ENCODE assay signal across 1 cellular context in genomic region chr22:42856865-42857704, GRCh38.
TF ChIP-seq lines count a peak whose summit lies in the region.

Gene ARFGAP3 (minus strand): TSS chr22:42857273. CDS start chr22:42857182, 91 bp downstream.

TF ChIP-seq in WTC11, 78 proteins besides CTCF, POLR2A, EP300 and RAD21 (continued from another document):
- TF ChIP-seq ZNF281 (CRISPR knock-in tag; IDR thresholded peaks at IDR 0.05), result peak; percentile 95
- TF ChIP-seq SOX15 (CRISPR knock-in tag; IDR thresholded peaks at IDR 0.05), result no peak
- TF ChIP-seq SMAD4 (CRISPR knock-in tag; IDR thresholded peaks at IDR 0.05), result peak; percentile 92
- peak; percentile 61; the same call in 1 of the 2 replicates for TF ChIP-seq ATF3 (CRISPR knock-in tag; conservative IDR thresholded peaks at IDR 0.05)
- TF ChIP-seq OVOL2 (CRISPR knock-in tag; IDR thresholded peaks at IDR 0.05; ENCODE audit: borderline replicate concordance), result no peak
